In the genomic region with DNA sequence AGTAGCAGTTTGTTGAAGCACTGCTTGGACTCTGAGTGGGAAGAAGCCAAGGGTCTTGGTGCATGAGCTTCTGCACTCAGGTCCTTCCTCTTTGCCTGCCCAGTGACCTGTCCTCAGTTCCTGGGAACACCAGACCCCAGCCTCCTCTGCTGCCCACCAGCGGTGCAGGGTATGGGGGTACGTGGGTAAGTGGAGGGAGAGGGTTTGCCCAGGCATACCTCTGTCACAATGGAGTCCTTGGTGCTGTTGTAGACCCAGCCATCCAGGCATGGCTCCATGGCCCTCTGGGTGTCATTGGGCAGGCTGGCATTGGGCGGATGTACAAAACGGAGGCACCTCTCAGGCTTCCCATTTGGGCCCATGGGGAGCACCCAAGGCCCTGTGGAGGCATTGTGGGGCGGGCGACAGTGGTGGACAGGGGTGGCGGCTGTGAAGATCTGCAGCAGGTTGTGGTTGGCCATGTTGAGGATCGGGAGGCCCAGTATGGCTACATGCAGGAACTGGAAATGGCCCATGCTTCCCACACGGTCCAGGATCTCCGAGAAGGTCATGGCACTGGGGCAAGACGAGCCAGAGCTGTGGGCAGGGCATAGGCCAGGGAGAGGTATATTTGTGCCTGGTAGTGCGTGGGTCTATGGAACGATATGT, we compare ENCODE assay signal across 26 cellular contexts. TPM values are rescaled to one million over a fixed set of nuclear protein-coding genes. Genes with fewer than 3 reads are reported as not detected.
A peak's percentile ranks its signal among the peaks of the same experiment; 100 is the strongest.
DNase-seq lines count a peak whose midpoint lies in the region; ATAC-seq, FAIRE-seq and TF ChIP-seq lines count a peak whose summit lies in the region.
"Had no signal": no experiment of that assay in that cellular context is flagged by ENCODE, and none has a peak within 500 bp of the region (broad histone marks: within the 10 kb centered on the region; RNA-seq: fewer than 3 reads in every experiment).

No MANE protein-coding gene starts in this region.

- H3K4me3 Mint-ChIP-seq in T-helper 17 cell = no peak overlapping the region
- peak overlapping the region; percentile 11 for H3K4me3 Mint-ChIP-seq in neural progenitor cell
- H3K4me3 Mint-ChIP-seq: CD14-positive monocyte; CD4-positive, alpha-beta T cell; CD8-positive, alpha-beta memory T cell had no signal

- peak overlapping the region; percentile 59 to 80 for H3K27ac ChIP-seq in kidney (ENCODE audit: low read depth in 2 of 2, low read length in 2 of 2)
- no peak overlapping the region for H3K27ac ChIP-seq in neural progenitor cell
- no peak overlapping the region for H3K27ac ChIP-seq in upper lobe of right lung
- H3K27ac ChIP-seq: A549; BLaER1 treated with 17β-estradiol and CSF1 and Interleukin-3, amounts not matched to agents 10 nM and 100 nM had no signal

- H3K9me3 Mint-ChIP-seq in neural progenitor cell = no peaks in the 10 kb centered on the region
- H3K9me3 Mint-ChIP-seq: CD14-positive monocyte; CD4-positive, alpha-beta T cell; CD8-positive, alpha-beta memory T cell had no signal

- peaks cover 6% of the 10 kb centered on the region for H4K20me1 ChIP-seq in neural progenitor cell (ENCODE audit: low read depth)

- H3K4me1 Mint-ChIP-seq in T-helper 17 cell = peaks cover 2% of the 10 kb centered on the region
- peaks cover 39% of the 10 kb centered on the region for H3K4me1 Mint-ChIP-seq in neural progenitor cell
- H3K4me1 Mint-ChIP-seq: CD14-positive monocyte; CD8-positive, alpha-beta memory T cell had no signal

- H2AFZ ChIP-seq in neural progenitor cell (replicated peaks) = no peak overlapping the region

- H3K27ac Mint-ChIP-seq in T-helper 17 cell (peak overlapping the region; percentile 34), neural progenitor cell (peak overlapping the region; percentile 77)
- H3K27ac Mint-ChIP-seq: CD4-positive, alpha-beta T cell had no signal

- no peak for FAIRE-seq in kidney (lab: Jason Lieb, UNC)
- FAIRE-seq: A549, D721Med, GM12891, GM18507 had no signal

- H3K4me3 ChIP-seq in kidney (ENCODE audit: low read length in 2 of 2) (peak overlapping the region; percentile 73 to 85), neural progenitor cell (no peak overlapping the region), upper lobe of right lung (no peak overlapping the region)
- H3K4me3 ChIP-seq: A549; BLaER1 treated with 17β-estradiol and CSF1 and Interleukin-3, amounts not matched to agents 10 nM and 100 nM had no signal

- intact Hi-C loops in kidney (cut with DNase I) (no loop called here), upper lobe of right lung (cut with DNase I) (no loop called here)

- no peaks in the 10 kb centered on the region for H3K79me2 ChIP-seq in neural progenitor cell (ENCODE audit: low read depth)

- no peak for TF ChIP-seq CTCF in kidney (IDR thresholded peaks at IDR 0.05; ENCODE audit: borderline replicate concordance, extremely low read depth, insufficient read depth)
- TF ChIP-seq CTCF in neural progenitor cell (IDR thresholded peaks at IDR 0.05) = no peak
- no peak for TF ChIP-seq CTCF in upper lobe of right lung (IDR thresholded peaks at IDR 0.05)

- DNase-seq in T-helper 17 cell (no peak), kidney (no peak), neural progenitor cell (ENCODE audit: low spot score) (no peak), upper lobe of right lung (no peak)
- DNase-seq: 8988T; ACHN; AML-193; BE2C; CD4-positive, alpha-beta T cell; CD8-positive, alpha-beta memory T cell; DMS 273 treated with DMSO at 0.1 percent for 48 hours; DMS79; EL; GDM1; GOT3; H7; HCEC 1CT had no signal

- H3K9ac ChIP-seq in kidney (ENCODE audit: low read length in 2 of 2) = peak overlapping the region in 1 of 2 donors; percentile 64
- H3K9ac ChIP-seq in neural progenitor cell = no peak overlapping the region
- H3K9ac ChIP-seq: BLaER1 treated with 17β-estradiol and CSF1 and Interleukin-3, amounts not matched to agents 10 nM and 100 nM had no signal

- H3K36me3 ChIP-seq in kidney (ENCODE audit: control insufficient read depth in 1 of 2, insufficient read depth in 2 of 2, low read length in 2 of 2) (peaks cover 0 to 5% of the 10 kb centered on the region in 2 donors), neural progenitor cell (no peaks in the 10 kb centered on the region), upper lobe of right lung (no peaks in the 10 kb centered on the region)
- H3K36me3 ChIP-seq: BE2C; BLaER1 treated with 17β-estradiol and CSF1 and Interleukin-3, amounts not matched to agents 10 nM and 100 nM had no signal

- H3K27me3 Mint-ChIP-seq in T-helper 17 cell (peaks cover 66% of the 10 kb centered on the region), neural progenitor cell (ENCODE audit: insufficient read depth, low read depth) (peaks cover 6% of the 10 kb centered on the region)

- peaks cover 18% of the 10 kb centered on the region for H3F3A ChIP-seq in neural progenitor cell (ENCODE audit: low read depth)

- H3K4me2 ChIP-seq in neural progenitor cell = no peak overlapping the region
- H3K4me2 ChIP-seq: A549; BLaER1 treated with 17β-estradiol and CSF1 and Interleukin-3, amounts not matched to agents 10 nM and 100 nM had no signal

- H3K4me1 ChIP-seq in kidney (ENCODE audit: control insufficient read depth in 1 of 2, insufficient read depth in 1 of 2, low read depth in 1 of 2, low read length in 2 of 2) (no peaks in the 10 kb centered on the region), neural progenitor cell (peaks cover 30% of the 10 kb centered on the region), upper lobe of right lung (no peaks in the 10 kb centered on the region)
- H3K4me1 ChIP-seq: A549; BLaER1 treated with 17β-estradiol and CSF1 and Interleukin-3, amounts not matched to agents 10 nM and 100 nM had no signal

- H3K9me3 ChIP-seq in T-helper 17 cell (ENCODE audit: control insufficient read depth, low read length, poor library complexity, severe bottlenecking) = no peaks in the 10 kb centered on the region
- no peaks in the 10 kb centered on the region for H3K9me3 ChIP-seq in kidney (ENCODE audit: control insufficient read depth in 1 of 2, low read length in 2 of 2)
- no peaks in the 10 kb centered on the region for H3K9me3 ChIP-seq in neural progenitor cell (ENCODE audit: low read depth)
- H3K9me3 ChIP-seq in upper lobe of right lung = no peaks in the 10 kb centered on the region
- H3K9me3 ChIP-seq: A549; BE2C; BLaER1 treated with 17β-estradiol and CSF1 and Interleukin-3, amounts not matched to agents 10 nM and 100 nM had no signal

- H3K36me3 Mint-ChIP-seq in T-helper 17 cell (ENCODE audit: low read depth) = peaks cover 8% of the 10 kb centered on the region
- no peaks in the 10 kb centered on the region for H3K36me3 Mint-ChIP-seq in neural progenitor cell
- H3K36me3 Mint-ChIP-seq: CD14-positive monocyte; CD8-positive, alpha-beta memory T cell had no signal

- H3K27me3 ChIP-seq in neural progenitor cell (no peaks in the 10 kb centered on the region), upper lobe of right lung (peaks cover 8% of the 10 kb centered on the region)
- H3K27me3 ChIP-seq: BE2C; BLaER1 treated with 17β-estradiol and CSF1 and Interleukin-3, amounts not matched to agents 10 nM and 100 nM had no signal

- ATAC-seq in T-helper 17 cell (no peak), upper lobe of right lung (peak; percentile 4), GM21786 (IDR thresholded peaks at IDR 0.05; ENCODE audit: unreplicated experiment) (no peak), HG03097 (IDR thresholded peaks at IDR 0.05; ENCODE audit: low FRiP score, unreplicated experiment) (no peak), HG02852 (IDR thresholded peaks at IDR 0.05; ENCODE audit: unreplicated experiment) (no peak)
- ATAC-seq: A549 had no signal

RNA-seq across cellular contexts. Expression of a gene that starts 1.1 kb away (rescaled TPM):
- total RNA-seq in T-helper 17 cell (not detected), kidney (0.41 TPM), neural progenitor cell (ENCODE audit: low replicate concordance) (not detected in 2 replicates), upper lobe of right lung (not detected)
- polyA plus RNA-seq in kidney (ENCODE audit: insufficient read depth, low read depth, low replicate concordance) = 447 TPM
- total RNA-seq: CD4-positive, alpha-beta T cell; CD8-positive, alpha-beta memory T cell; H7 had no signal
- polyA plus RNA-seq: A549; CD14-positive monocyte; CD8-positive, alpha-beta memory T cell had no signal

RNA-seq across cellular contexts. Expression of a gene that starts 29.8 kb away (rescaled TPM):
- total RNA-seq in T-helper 17 cell (not detected), kidney (2.4 TPM), neural progenitor cell (ENCODE audit: low replicate concordance) (not detected in 2 replicates), upper lobe of right lung (not detected)
- polyA plus RNA-seq in kidney (ENCODE audit: insufficient read depth, low read depth, low replicate concordance) = 362 TPM
- total RNA-seq: CD4-positive, alpha-beta T cell; CD8-positive, alpha-beta memory T cell; H7 had no signal
- polyA plus RNA-seq: A549; CD14-positive monocyte; CD8-positive, alpha-beta memory T cell had no signal

Comparison
In these comparisons a context has a peak if more than half of its experiments do, and no peak if none do; other contexts are left out.
1. H3K27ac ChIP-seq: peak in kidney (2 of 2); none in neural progenitor cell (single experiment) and upper lobe of right lung (single experiment).
2. H3K4me3 ChIP-seq: peak in kidney (2 of 2); none in neural progenitor cell (single experiment) and upper lobe of right lung (single experiment).